In the genomic region with DNA sequence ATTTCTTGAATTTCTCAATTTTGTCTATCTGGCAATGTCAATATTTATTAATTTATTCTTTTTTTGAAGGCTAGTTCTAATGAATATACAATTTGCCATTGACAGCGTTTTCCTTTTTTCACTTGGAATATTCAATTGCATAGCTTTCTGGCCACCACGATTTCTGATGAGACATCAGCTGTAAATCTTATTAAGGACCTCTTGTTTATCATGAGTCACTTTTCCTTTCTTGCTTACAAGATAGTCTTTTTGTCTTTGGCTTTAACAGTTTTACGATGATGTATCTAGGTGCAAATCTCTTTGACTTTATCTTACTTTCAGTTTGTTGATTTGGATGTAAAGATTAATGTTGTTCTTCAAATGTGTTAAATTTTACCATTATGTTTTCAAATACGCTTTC, we compare ENCODE assay signal across 19 cellular contexts.
A peak's percentile ranks its signal among the peaks of the same experiment; 100 is the strongest.
DNase-seq lines count a peak whose midpoint lies in the region; TF ChIP-seq lines count a peak whose summit lies in the region.
"Had no signal": no experiment of that assay in that cellular context is flagged by ENCODE, and none has a peak within 500 bp of the region (broad histone marks: within the 10 kb centered on the region; RNA-seq: fewer than 3 reads in every experiment).

No MANE protein-coding gene starts in this region.

- H3K27ac ChIP-seq in smooth muscle cell (ENCODE audit: low read depth) (no peak overlapping the region), spleen (no peak overlapping the region)
- H3K27ac ChIP-seq: BLaER1 had no signal

- H3K9me3 ChIP-seq in smooth muscle cell (replicated peaks; ENCODE audit: low read depth) = no peaks in the 10 kb centered on the region
- peaks cover 0 to 14% (median 0%) of the 10 kb centered on the region in 8 donors for H3K9me3 ChIP-seq in spleen
- H3K9me3 ChIP-seq: BLaER1, MG63 had no signal

- TF ChIP-seq CTCF in epithelial cell of proximal tubule (conservative IDR thresholded peaks at IDR 0.05; ENCODE audit: low read depth, low read length) (no peak), smooth muscle cell (IDR thresholded peaks at IDR 0.05; ENCODE audit: borderline replicate concordance, insufficient read depth, poor library complexity, severe bottlenecking) (no peak), spleen (IDR thresholded peaks at IDR 0.05 in 8 of 11, conservative IDR thresholded peaks at IDR 0.05 in 3 of 11) (no peak)

- TF ChIP-seq POLR2A in spleen (IDR thresholded peaks at IDR 0.05) = no peak

- no peaks in the 10 kb centered on the region for H3F3A ChIP-seq in smooth muscle cell (ENCODE audit: low read depth)

- H3K27me3 ChIP-seq in smooth muscle cell (ENCODE audit: low read depth) = no peaks in the 10 kb centered on the region
- no peaks in the 10 kb centered on the region for H3K27me3 ChIP-seq in spleen (replicated peaks in 1 of 7)
- H3K27me3 ChIP-seq: BLaER1, MG63 had no signal

- peak overlapping the region; percentile 12 for H3K4me2 ChIP-seq in smooth muscle cell
- H3K4me2 ChIP-seq: BLaER1, GM23338 had no signal

- WGBS in smooth muscle cell (ENCODE audit: low lambda C conversion rate) = 61% methylated on average over 4 of the region's 4 CpGs
- WGBS in spleen, 5 donors = 71 to 83% (median 77%) methylated on average over 4 of the region's 4 CpGs

- H2AFZ ChIP-seq in smooth muscle cell (ENCODE audit: low read depth) = no peak overlapping the region
- H2AFZ ChIP-seq: GM23338 had no signal

- H3K4me3 ChIP-seq in epithelial cell of proximal tubule (ENCODE audit: low read depth, low read length) (peak overlapping the region; percentile 5), smooth muscle cell (no peak overlapping the region), spleen (no peak overlapping the region)
- H3K4me3 ChIP-seq: BLaER1, GM23338, MG63 had no signal

- H3K79me2 ChIP-seq in smooth muscle cell (ENCODE audit: low read depth) = no peaks in the 10 kb centered on the region

- DNase-seq in ELR (ENCODE audit: low read depth) (peak; percentile 54), M059J (ENCODE audit: low read depth) (peak; percentile 61), epithelial cell of proximal tubule (ENCODE audit: low read depth) (no peak), smooth muscle cell (lab: John Stamatoyannopoulos, UW; ENCODE audit: unreplicated experiment) (no peak), GF-D8 (lab: John Stamatoyannopoulos, UW) (no peak), spleen (no peak)
- no peak for DNase-seq in activated T-cell treated with anti-CD3 and anti-CD28 coated beads, Interleukin-2, amount 50 U/mL, for 48 hours
- DNase-seq: CD8-positive, alpha-beta T cell; DND-41; GDM1; KG1; MG63; NCI-H1092; NCI-H146; NCI-H2081; NCI-H510A; NCI-H774 had no signal

- no peaks in the 10 kb centered on the region for H3K4me1 ChIP-seq in smooth muscle cell (ENCODE audit: low read depth)
- no peaks in the 10 kb centered on the region for H3K4me1 ChIP-seq in spleen
- H3K4me1 ChIP-seq: BLaER1 had no signal

- H4K20me1 ChIP-seq in smooth muscle cell (ENCODE audit: low read depth) = no peaks in the 10 kb centered on the region
- H4K20me1 ChIP-seq: BLaER1 had no signal

- intact Hi-C loops in spleen (cut with DNase I; ENCODE audit: low total_unique reads) = no loop called here

- no peaks in the 10 kb centered on the region for H3K36me3 ChIP-seq in smooth muscle cell (ENCODE audit: low read depth)
- no peaks in the 10 kb centered on the region for H3K36me3 ChIP-seq in spleen
- H3K36me3 ChIP-seq: BLaER1, MG63 had no signal

- no peak overlapping the region for H3K9ac ChIP-seq in smooth muscle cell (ENCODE audit: low read depth)
- H3K9ac ChIP-seq: BLaER1 had no signal

Comparison
In these comparisons a context has a peak if more than half of its experiments do, and no peak if none do; other contexts are left out.
1. DNase-seq: peak in ELR (single experiment) and M059J (single experiment); none in epithelial cell of proximal tubule (single experiment), smooth muscle cell (single experiment), GF-D8 (single experiment), activated T-cell treated with anti-CD3 and anti-CD28 coated beads, Interleukin-2, amount 50 U/mL, for 48 hours (0 of 2) and spleen (single experiment).